In the genomic region with DNA sequence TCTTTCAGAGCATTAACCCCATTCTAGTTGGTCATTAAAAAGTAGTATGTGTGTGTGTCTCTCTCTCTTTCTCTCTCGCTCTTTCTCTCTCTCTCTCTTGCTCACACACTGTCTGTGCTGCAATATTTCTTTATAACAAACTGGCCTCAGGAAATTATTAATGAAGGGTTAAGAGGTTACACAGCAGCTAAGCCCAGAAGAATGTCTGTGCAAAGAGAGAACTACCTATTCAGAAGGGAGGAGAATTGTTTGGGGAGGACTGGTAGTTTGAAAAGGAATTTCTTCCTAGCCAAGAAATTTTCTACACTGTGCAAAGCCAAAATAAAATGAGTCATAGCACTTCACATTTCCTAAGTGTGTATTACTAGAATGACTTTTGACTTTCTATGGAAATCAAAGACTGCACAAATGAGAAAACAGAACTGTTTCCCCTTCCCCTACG, we compare ENCODE assay signal across 11 cellular contexts. TPM values are rescaled to one million over a fixed set of nuclear protein-coding genes. Genes with fewer than 3 reads are reported as not detected.
DNase-seq lines count a peak whose midpoint lies in the region; ATAC-seq, FAIRE-seq and TF ChIP-seq lines count a peak whose summit lies in the region.
"Had no signal": no experiment of that assay in that cellular context is flagged by ENCODE, and none has a peak within 500 bp of the region (broad histone marks: within the 10 kb centered on the region; RNA-seq: fewer than 3 reads in every experiment).

No MANE protein-coding gene starts in this region.

- peak; percentile 87 for DNase-seq in HT1080 (ENCODE audit: low read depth)
- peak; percentile 93 for DNase-seq in bronchial epithelial cell (ENCODE audit: low read depth)
- DNase-seq in kidney tubule cell (ENCODE audit: low spot score): peak; percentile 99
- DNase-seq in cerebellar cortex (ENCODE audit: low spot score): no peak
- no peak for DNase-seq in NCI-H2227 (lab: John Stamatoyannopoulos, UW; ENCODE audit: unreplicated experiment)
- DNase-seq in midbrain (lab: John Stamatoyannopoulos, UW): no peak
- DNase-seq: activated naive CD4-positive, alpha-beta T cell; NCI-H2029 treated with DMSO at 0.1 percent for 48 hours; stimulated activated CD4-positive, alpha-beta T cell treated with anti-CD3 and anti-CD28 coated beads, Interleukin-1b, Interleukin-23, amount 100 ng/mL, for 48 hours had no signal

- H3K4me1 ChIP-seq in subcutaneous abdominal adipose tissue (ENCODE audit: control insufficient read depth in 5 of 5, insufficient read depth in 5 of 5, low read length in 5 of 5): peaks cover 4 to 55% (median 39%) of the 10 kb centered on the region in 5 donors

- H3K4me3 ChIP-seq in bronchial epithelial cell (ENCODE audit: low read depth, low read length) (no peak overlapping the region), subcutaneous abdominal adipose tissue (ENCODE audit: low read depth in 1 of 5, low read length in 5 of 5) (no peak overlapping the region)

- H3K27ac ChIP-seq in subcutaneous abdominal adipose tissue (ENCODE audit: low read depth, low read length): peak overlapping the region; percentile 53

- FAIRE-seq in bronchial epithelial cell (lab: Jason Lieb, UNC): no peak

- H3K9me3 ChIP-seq in subcutaneous abdominal adipose tissue (ENCODE audit: control insufficient read depth in 5 of 5, low read length in 5 of 5): no peaks in the 10 kb centered on the region

- H3K9ac ChIP-seq in subcutaneous abdominal adipose tissue (ENCODE audit: low read length in 5 of 5): no peak overlapping the region

- H3K36me3 ChIP-seq in bronchial epithelial cell (ENCODE audit: control insufficient read depth, insufficient read depth, low read length) (no peaks in the 10 kb centered on the region), subcutaneous abdominal adipose tissue (ENCODE audit: control insufficient read depth in 5 of 5, insufficient read depth in 5 of 5, low read length in 5 of 5) (no peaks in the 10 kb centered on the region)

- no peak for TF ChIP-seq CTCF in bronchial epithelial cell (IDR thresholded peaks at IDR 0.05; ENCODE audit: insufficient read depth, low read length, severe bottlenecking)

- no peak for ATAC-seq in HG03521 (IDR thresholded peaks at IDR 0.05; ENCODE audit: unreplicated experiment)

- H3K27me3 ChIP-seq in bronchial epithelial cell (ENCODE audit: control insufficient read depth, insufficient read depth, low read length): no peaks in the 10 kb centered on the region
- no peaks in the 10 kb centered on the region for H3K27me3 ChIP-seq in subcutaneous abdominal adipose tissue (ENCODE audit: control insufficient read depth in 5 of 5, insufficient read depth in 4 of 5, low read length in 5 of 5)

RNA-seq across cellular contexts. Expression of a gene that starts 22.2 kb away (rescaled TPM):
- total RNA-seq in HT1080 (2014; rRNA removed; shearing (Covaris generic)): 46.5 and 52.3 TPM in 2 replicates
- 38.6 and 43.3 TPM in 2 replicates for polyA plus RNA-seq in HT1080 (2015; cell fraction: cytosol; rRNA removed)
- 44.7 and 50.5 TPM in 2 replicates for polyA plus RNA-seq in HT1080 (2015; cell fraction: nucleus; rRNA removed)
- 38.7 and 52.2 TPM in 2 replicates for total RNA-seq in bronchial epithelial cell

Comparison
In these comparisons a context has a peak if more than half of its experiments do, and no peak if none do; other contexts are left out.
1. DNase-seq: peak in HT1080 (single experiment), bronchial epithelial cell (single experiment) and kidney tubule cell (single experiment); none in cerebellar cortex (single experiment), NCI-H2227 (single experiment) and midbrain (single experiment).